ENCODE assay signal across 16 cellular contexts in the genomic region with DNA sequence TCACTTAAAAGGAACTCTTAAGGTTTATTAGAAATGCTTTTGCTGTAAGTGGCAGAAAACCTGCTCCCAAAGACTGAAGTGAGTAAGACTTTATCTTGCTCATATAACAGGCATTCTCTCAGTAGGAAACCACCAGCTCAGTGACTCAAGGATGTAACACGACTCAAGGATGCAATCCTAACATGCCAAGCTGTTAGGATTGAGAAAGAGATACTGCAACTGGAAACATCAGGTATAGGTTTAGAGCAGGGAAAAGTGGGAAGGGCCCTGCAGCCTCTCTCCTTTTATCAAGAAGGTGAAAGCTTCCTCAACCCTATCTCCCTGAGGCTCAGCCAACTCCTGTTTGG. TPM values are rescaled to one million over a fixed set of nuclear protein-coding genes. Genes with fewer than 3 reads are reported as not detected.
A peak's percentile ranks its signal among the peaks of the same experiment; 100 is the strongest.
DNase-seq lines count a peak whose midpoint lies in the region; ATAC-seq and TF ChIP-seq lines count a peak whose summit lies in the region.
"Had no signal": no experiment of that assay in that cellular context is flagged by ENCODE, and none has a peak within 500 bp of the region (broad histone marks: within the 10 kb centered on the region; RNA-seq: fewer than 3 reads in every experiment).

No MANE protein-coding gene starts in this region.

- H3K27ac ChIP-seq in mesenchymal stem cell (ENCODE audit: low read length, poor library complexity, severe bottlenecking) (peak overlapping the region; percentile 81), substantia nigra (ENCODE audit: low read depth, low read length, poor library complexity, severe bottlenecking) (no peak overlapping the region)
- H3K27ac ChIP-seq: esophagus squamous epithelium, neural progenitor cell had no signal

- no peak overlapping the region for H3K4me2 ChIP-seq in mesenchymal stem cell (ENCODE audit: low read length, poor library complexity, severe bottlenecking)
- H3K4me2 ChIP-seq: neural progenitor cell had no signal

- ATAC-seq in HG03135 (IDR thresholded peaks at IDR 0.05; ENCODE audit: unreplicated experiment) = no peak
- no peak for ATAC-seq in GM19351 (IDR thresholded peaks at IDR 0.05; ENCODE audit: unreplicated experiment)

- H3K4me3 ChIP-seq in AG10803 (ENCODE audit: low read length) (peak overlapping the region; percentile 33; the same call in 1 of the 2 replicates), cardiac fibroblast (replicated peaks in 1 of 2; ENCODE audit: low read depth in 2 of 2, low read length in 2 of 2) (peak overlapping the region in 1 of 2 donors; percentile 5), mesenchymal stem cell (ENCODE audit: insufficient read depth in 1 of 2, low read depth in 1 of 2, low read length in 2 of 2) (peak overlapping the region in 1 of 2 experiments; percentile 62)
- H3K4me3 ChIP-seq: esophagus squamous epithelium, neural progenitor cell had no signal

- DNase-seq in AG10803 (ENCODE audit: low read depth) = peak; percentile 89
- DNase-seq in NCI-H69 (lab: John Stamatoyannopoulos, UW) = peak; percentile 2
- peak; percentile 65 to 91 for DNase-seq in cardiac fibroblast (ENCODE audit: low read depth in 2 of 2)
- peak; percentile 82 for DNase-seq in mesenchymal stem cell
- no peak for DNase-seq in middle frontal gyrus (ENCODE audit: extremely low spot score, low spot score)
- no peak for DNase-seq in substantia nigra (lab: John Stamatoyannopoulos, UW)
- DNase-seq: activated B cell treated with CpG ODN at 0.5 μM for 24 hours; activated T-cell treated with anti-CD3 and anti-CD28 coated beads, Interleukin-2, amount 50 U/mL, for 1 hour; CD4-positive, CD25-positive, alpha-beta regulatory T cell; esophagus squamous epithelium; NCI-H345; SIG-M5; stimulated activated CD4-positive, alpha-beta T cell treated with anti-CD3 and anti-CD28 coated beads, Interleukin-15, amount 100 ng/mL, for 24 hours had no signal

- H3K14ac ChIP-seq in mesenchymal stem cell (ENCODE audit: low read length in 2 of 2) = no peak overlapping the region

- H3K9ac ChIP-seq in mesenchymal stem cell (ENCODE audit: low read length) = peak overlapping the region; percentile 86
- H3K9ac ChIP-seq: neural progenitor cell had no signal

- H4K91ac ChIP-seq in mesenchymal stem cell (ENCODE audit: low read length) = no peak overlapping the region

- H3K79me1 ChIP-seq in mesenchymal stem cell (replicated peaks; ENCODE audit: low read length, poor library complexity, severe bottlenecking) = no peaks in the 10 kb centered on the region

- H2AK5ac ChIP-seq in mesenchymal stem cell (ENCODE audit: low read length, severe bottlenecking) = no peak overlapping the region

- H2BK15ac ChIP-seq in mesenchymal stem cell (ENCODE audit: low read depth, poor library complexity, severe bottlenecking) = no peak overlapping the region

- H2BK120ac ChIP-seq in mesenchymal stem cell (ENCODE audit: low read depth, low read length) = no peak overlapping the region

- no peaks in the 10 kb centered on the region for H3K9me3 ChIP-seq in mesenchymal stem cell (ENCODE audit: control insufficient read depth, low read length)
- H3K9me3 ChIP-seq: esophagus squamous epithelium had no signal

- H2BK5ac ChIP-seq in mesenchymal stem cell (ENCODE audit: low read depth, low read length, poor library complexity, severe bottlenecking) = no peak overlapping the region

- no peak overlapping the region for H3K18ac ChIP-seq in mesenchymal stem cell (ENCODE audit: low read depth in 1 of 2, low read length in 2 of 2)

- H3K23ac ChIP-seq in mesenchymal stem cell (ENCODE audit: low read length in 2 of 2) = no peak overlapping the region

- H3K27me3 ChIP-seq in mesenchymal stem cell (ENCODE audit: control insufficient read depth in 1 of 2, insufficient read depth in 1 of 2, low read length in 2 of 2) = no peaks in the 10 kb centered on the region
- H3K27me3 ChIP-seq: esophagus squamous epithelium, neural progenitor cell had no signal

- H2AFZ ChIP-seq in mesenchymal stem cell (ENCODE audit: low read depth, low read length) = no peak overlapping the region
- H2AFZ ChIP-seq: neural progenitor cell had no signal

- H2BK12ac ChIP-seq in mesenchymal stem cell (ENCODE audit: low read length in 2 of 2) = no peak overlapping the region

- H4K8ac ChIP-seq in mesenchymal stem cell (ENCODE audit: low read length) = no peak overlapping the region

- peaks cover 2% of the 10 kb centered on the region for H3K4me1 ChIP-seq in mesenchymal stem cell (ENCODE audit: control insufficient read depth, insufficient read depth, low read depth, low read length)
- H3K4me1 ChIP-seq: esophagus squamous epithelium, neural progenitor cell had no signal

- no peak for TF ChIP-seq CTCF in AG10803 (conservative IDR thresholded peaks at IDR 0.05; ENCODE audit: low read length)
- no peak for TF ChIP-seq CTCF in cardiac fibroblast (IDR thresholded peaks at IDR 0.05; ENCODE audit: low read depth, low read length)

- no peak overlapping the region for H3K4ac ChIP-seq in mesenchymal stem cell (ENCODE audit: low read depth in 1 of 2, low read length in 2 of 2)

- WGBS in mesenchymal stem cell = no CpG with 5 or more reads among the region's 1 CpG

- no peaks in the 10 kb centered on the region for H3K36me3 ChIP-seq in mesenchymal stem cell (ENCODE audit: control insufficient read depth in 1 of 2, insufficient read depth in 2 of 2, low read depth in 1 of 2, low read length in 2 of 2)
- H3K36me3 ChIP-seq: esophagus squamous epithelium, neural progenitor cell had no signal

RNA-seq across cellular contexts. Expression of gene SLC9A7, which starts 11.9 kb away (rescaled TPM):
- 1.7 TPM for polyA plus RNA-seq in mesenchymal stem cell (2013, experiment 1 of 2)
- 1.7 TPM for polyA plus RNA-seq in mesenchymal stem cell (2013, experiment 2 of 2)

Comparison
In these comparisons a context has a peak if more than half of its experiments do, and no peak if none do; other contexts are left out.
1. DNase-seq: peak in AG10803 (single experiment), NCI-H69 (single experiment), cardiac fibroblast (2 of 2) and mesenchymal stem cell (single experiment); none in middle frontal gyrus (single experiment) and substantia nigra (0 of 49).